2 cellular contexts compared by ENCODE assay signal in the genomic region with DNA sequence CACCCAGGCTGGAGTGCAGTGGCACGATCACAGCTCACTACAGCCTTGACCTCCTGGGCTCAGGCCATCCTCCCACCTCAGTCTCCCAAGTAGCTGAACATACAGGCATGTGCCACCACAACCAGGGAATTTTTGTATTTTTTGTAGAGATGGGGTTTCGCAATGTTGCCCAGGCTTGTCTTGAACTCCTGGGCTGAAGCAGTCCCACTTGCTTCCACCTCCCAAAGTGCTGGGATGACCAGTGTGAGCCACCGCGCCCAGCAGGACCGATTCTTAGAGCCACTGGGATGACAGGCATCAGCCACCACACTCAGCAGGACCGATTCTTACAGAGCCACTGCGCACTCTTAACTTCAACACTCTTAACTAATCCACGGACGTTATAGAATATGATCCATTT.
A peak's percentile ranks its signal among the peaks of the same experiment; 100 is the strongest.
TF ChIP-seq lines count a peak whose summit lies in the region.

No MANE protein-coding gene starts in this region.

TF ChIP-seq in K562, 482 proteins besides CTCF, POLR2A, EP300 and RAD21:
- TF ChIP-seq CEBPB (tag; IDR thresholded peaks at IDR 0.05) (peak; percentile 76), BDP1 (IDR thresholded peaks at IDR 0.05; ENCODE audit: insufficient read depth, insufficient read length) (no peak)
TF ChIP-seq in K562: peak in this region for 1.

TF ChIP-seq in HepG2, 621 proteins besides CTCF, POLR2A, EP300 and RAD21:
- TF ChIP-seq CEBPB (IDR thresholded peaks at IDR 0.05; ENCODE audit: borderline replicate concordance, low read depth, low read length) (peak; percentile 62), ZNF10 (CRISPR knock-in tag; IDR thresholded peaks at IDR 0.05; ENCODE audit: borderline replicate concordance, low read depth) (no peak)
